In genomic region chr1:240207073-240207709, GRCh38 we compare ENCODE assay signal across 29 cellular contexts.
"Had no signal": no experiment of that assay in that cellular context is flagged by ENCODE, and none has a peak within 500 bp of the region (broad histone marks: within the 10 kb centered on the region; RNA-seq: fewer than 3 reads in every experiment).

No MANE protein-coding gene starts in this region.

- H3K27ac ChIP-seq: ascending aorta, breast epithelium, cardiac muscle cell, colonic mucosa, epithelial cell of prostate, esophagus squamous epithelium had no signal

- H3K9me3 ChIP-seq: ascending aorta, colonic mucosa had no signal

- H3K36me3 ChIP-seq: ascending aorta, breast epithelium, cardiac muscle cell, colonic mucosa, esophagus squamous epithelium had no signal

- H3K4me1 Mint-ChIP-seq: activated CD4-positive, alpha-beta T cell treated with anti-CD3 and anti-CD28 coated beads for 36 hours; activated CD4-positive, alpha-beta T cell treated with anti-CD3 and anti-CD28 coated beads, Interleukin-2, amount 10 ng/mL, durations not matched to agents 24 days and 14 days; activated CD8-positive, alpha-beta memory T cell treated with anti-CD3 and anti-CD28 coated beads, Interleukin-2, amount 10 ng/mL, durations not matched to agents 7 days and 5 days; activated naive CD4-positive, alpha-beta T cell treated with anti-CD3 and anti-CD28 coated beads, Interleukin-2, amount 10 ng/mL, durations not matched to agents 7 days and 5 days; activated naive CD8-positive, alpha-beta T cell treated with anti-CD3 and anti-CD28 coated beads, Interleukin-2, amount 10 ng/mL, durations not matched to agents 7 days and 5 days; brain had no signal

- H3K9me3 Mint-ChIP-seq: activated naive CD4-positive, alpha-beta T cell treated with anti-CD3 and anti-CD28 coated beads, Interleukin-2, amount 50 U/mL, for 72 hours; activated naive CD8-positive, alpha-beta T cell treated with anti-CD3 and anti-CD28 coated beads, Interleukin-2, amount 10 ng/mL, durations not matched to agents 7 days and 5 days; activated T-helper 1 cell treated with anti-CD3 and anti-CD28 coated beads, Interleukin-12 subunit alpha, Interleukin-12 subunit beta, Interleukin-2, Interleukin-4 antibody, amounts not matched to agents 30 ng/mL and 10 ng/mL and 1 ng/mL, durations not matched to agents 14 hours and 24 hours and 36 hours had no signal

- H3K36me3 Mint-ChIP-seq: activated CD4-positive, alpha-beta memory T cell treated with anti-CD3 and anti-CD28 coated beads for 36 hours; activated CD8-positive, alpha-beta memory T cell treated with anti-CD3 and anti-CD28 coated beads, Interleukin-2, amount 10 ng/mL, durations not matched to agents 7 days and 5 days; activated naive CD4-positive, alpha-beta T cell treated with anti-CD3 and anti-CD28 coated beads, Interleukin-2, amount 10 ng/mL, durations not matched to agents 7 days and 5 days; activated naive CD4-positive, alpha-beta T cell treated with anti-CD3 and anti-CD28 coated beads, Interleukin-2, amount 50 U/mL, for 72 hours; activated naive CD8-positive, alpha-beta T cell treated with anti-CD3 and anti-CD28 coated beads, Interleukin-2, amount 10 ng/mL, durations not matched to agents 7 days and 5 days had no signal

- H3K4me3 ChIP-seq: ascending aorta, breast epithelium, cardiac muscle cell, colonic mucosa, esophagus squamous epithelium had no signal

- H3K27ac Mint-ChIP-seq: activated CD4-positive, alpha-beta memory T cell treated with anti-CD3 and anti-CD28 coated beads for 36 hours; activated CD4-positive, alpha-beta T cell treated with anti-CD3 and anti-CD28 coated beads for 36 hours; activated CD4-positive, alpha-beta T cell treated with anti-CD3 and anti-CD28 coated beads, Interleukin-2, amount 10 ng/mL, durations not matched to agents 24 days and 14 days; activated CD8-positive, alpha-beta memory T cell treated with anti-CD3 and anti-CD28 coated beads, Interleukin-2, amount 10 ng/mL, durations not matched to agents 7 days and 5 days; activated CD8-positive, alpha-beta T cell treated with anti-CD3 and anti-CD28 coated beads, Interleukin-2, amount 10 ng/mL, durations not matched to agents 7 days and 5 days; activated naive CD4-positive, alpha-beta T cell treated with anti-CD3 and anti-CD28 coated beads, Interleukin-2, amount 10 ng/mL, durations not matched to agents 7 days and 5 days; activated naive CD4-positive, alpha-beta T cell treated with anti-CD3 and anti-CD28 coated beads, Interleukin-2, amount 50 U/mL, for 72 hours; activated naive CD8-positive, alpha-beta T cell treated with anti-CD3 and anti-CD28 coated beads, Interleukin-2, amount 10 ng/mL, durations not matched to agents 7 days and 5 days; activated T-helper 1 cell treated with anti-CD3 and anti-CD28 coated beads, Interleukin-12 subunit alpha, Interleukin-12 subunit beta, Interleukin-2, Interleukin-4 antibody, amounts not matched to agents 30 ng/mL and 10 ng/mL and 1 ng/mL, durations not matched to agents 14 hours and 24 hours and 36 hours; activated T-helper 2 cell treated with anti-CD3 and anti-CD28 coated beads, Interferon-gamma antibody, Interleukin-2, Interleukin-4, amounts not matched to agents 10 μg/mL and 5 μg/mL and 100 μg/mL, durations not matched to agents 14 hours and 24 hours and 36 hours; brain had no signal

- H3K4me3 Mint-ChIP-seq: activated CD4-positive, alpha-beta memory T cell treated with anti-CD3 and anti-CD28 coated beads for 36 hours; activated CD4-positive, alpha-beta T cell treated with anti-CD3 and anti-CD28 coated beads for 36 hours; activated CD4-positive, alpha-beta T cell treated with anti-CD3 and anti-CD28 coated beads, Interleukin-2, amount 10 ng/mL, durations not matched to agents 24 days and 14 days; activated CD8-positive, alpha-beta memory T cell treated with anti-CD3 and anti-CD28 coated beads, Interleukin-2, amount 10 ng/mL, durations not matched to agents 7 days and 5 days; activated CD8-positive, alpha-beta T cell treated with anti-CD3 and anti-CD28 coated beads, Interleukin-2, amount 10 ng/mL, durations not matched to agents 7 days and 5 days; activated naive CD4-positive, alpha-beta T cell treated with anti-CD3 and anti-CD28 coated beads, Interleukin-2, amount 10 ng/mL, durations not matched to agents 7 days and 5 days; activated naive CD8-positive, alpha-beta T cell treated with anti-CD3 and anti-CD28 coated beads, Interleukin-2, amount 10 ng/mL, durations not matched to agents 7 days and 5 days; activated T-helper 1 cell treated with anti-CD3 and anti-CD28 coated beads, Interleukin-12 subunit alpha, Interleukin-12 subunit beta, Interleukin-2, Interleukin-4 antibody, amounts not matched to agents 30 ng/mL and 10 ng/mL and 1 ng/mL, durations not matched to agents 14 hours and 24 hours and 36 hours; brain had no signal

- DNase-seq: activated CD4-positive, alpha-beta memory T cell treated with anti-CD3 and anti-CD28 coated beads for 36 hours; activated CD4-positive, alpha-beta T cell treated with anti-CD3 and anti-CD28 coated beads for 36 hours; activated CD4-positive, alpha-beta T cell treated with anti-CD3 and anti-CD28 coated beads, Interleukin-2, amount 10 ng/mL, durations not matched to agents 24 days and 14 days; activated CD4-positive, CD25-positive, alpha-beta regulatory T cell; activated CD4-positive, CD25-positive, alpha-beta regulatory T cell treated with anti-CD3 and anti-CD28 coated beads, Interleukin-2, amount 50 U/mL, for 72 hours; activated CD8-positive, alpha-beta memory T cell treated with anti-CD3 and anti-CD28 coated beads, Interleukin-2, amount 10 ng/mL, durations not matched to agents 7 days and 5 days; activated CD8-positive, alpha-beta memory T cell treated with anti-CD3 and anti-CD28 coated beads, Interleukin-2, amount 50 U/mL, for 4 hours; activated CD8-positive, alpha-beta T cell treated with anti-CD3 and anti-CD28 coated beads, Interleukin-2, amount 10 ng/mL, durations not matched to agents 7 days and 5 days; activated gamma-delta T cell; activated naive CD4-positive, alpha-beta T cell; activated naive CD4-positive, alpha-beta T cell treated with anti-CD3 and anti-CD28 coated beads, Interleukin-2, amount 10 ng/mL, durations not matched to agents 7 days and 5 days; activated naive CD8-positive, alpha-beta T cell treated with anti-CD3 and anti-CD28 coated beads, Interleukin-2, amount 10 ng/mL, durations not matched to agents 7 days and 5 days; activated T-cell treated with anti-CD3 and anti-CD28 coated beads, Interleukin-2, amount 50 U/mL, for 1 hour; activated T-cell treated with anti-CD3 and anti-CD28 coated beads, Interleukin-2, amount 50 U/mL, for 48 hours; central memory CD4-positive, alpha-beta T cell; cerebellar nuclear complex; colonic mucosa; effector CD8-positive, alpha-beta T cell; esophagus squamous epithelium; foreskin melanocyte; T-helper 2 cell had no signal

- ATAC-seq: activated CD4-positive, alpha-beta T cell treated with anti-CD3 and anti-CD28 coated beads for 36 hours; activated CD8-positive, alpha-beta memory T cell treated with anti-CD3 and anti-CD28 coated beads, Interleukin-2, amount 10 ng/mL, durations not matched to agents 7 days and 5 days; activated CD8-positive, alpha-beta T cell treated with anti-CD3 and anti-CD28 coated beads, Interleukin-2, amount 10 ng/mL, durations not matched to agents 7 days and 5 days; activated naive CD4-positive, alpha-beta T cell treated with anti-CD3 and anti-CD28 coated beads, Interleukin-2, amount 50 U/mL, for 72 hours had no signal

- H3K27me3 Mint-ChIP-seq: activated CD4-positive, alpha-beta memory T cell treated with anti-CD3 and anti-CD28 coated beads for 36 hours; activated CD4-positive, alpha-beta T cell treated with anti-CD3 and anti-CD28 coated beads for 36 hours; activated CD4-positive, alpha-beta T cell treated with anti-CD3 and anti-CD28 coated beads, Interleukin-2, amount 10 ng/mL, durations not matched to agents 24 days and 14 days; activated CD8-positive, alpha-beta memory T cell treated with anti-CD3 and anti-CD28 coated beads, Interleukin-2, amount 10 ng/mL, durations not matched to agents 7 days and 5 days; activated naive CD4-positive, alpha-beta T cell treated with anti-CD3 and anti-CD28 coated beads, Interleukin-2, amount 10 ng/mL, durations not matched to agents 7 days and 5 days; activated naive CD8-positive, alpha-beta T cell treated with anti-CD3 and anti-CD28 coated beads, Interleukin-2, amount 10 ng/mL, durations not matched to agents 7 days and 5 days; brain had no signal

- H3K27me3 ChIP-seq: ascending aorta, breast epithelium, cardiac muscle cell, colonic mucosa, esophagus squamous epithelium had no signal

- H3K4me1 ChIP-seq: ascending aorta, breast epithelium, colonic mucosa, esophagus squamous epithelium had no signal
